2 cellular contexts compared by ENCODE assay signal in genomic region chr19:18140473-18140872, GRCh38.
TF ChIP-seq lines count a peak whose summit lies in the region.

No MANE protein-coding gene starts in this region.

TF ChIP-seq in HEK293, 187 proteins besides CTCF, POLR2A, EP300 and RAD21:
- no peak for TF ChIP-seq SP3 (tag by site-specific recombination; IDR thresholded peaks at IDR 0.05)
- peak; percentile 88 for TF ChIP-seq ZNF146 (tag by site-specific recombination; IDR thresholded peaks at IDR 0.05)

TF ChIP-seq in K562, 482 proteins besides CTCF, POLR2A, EP300 and RAD21:
- TF ChIP-seq GABPB2 (CRISPR knock-in tag; conservative IDR thresholded peaks at IDR 0.05) (no peak), CHCHD3 (CRISPR knock-in tag; IDR thresholded peaks at IDR 0.05) (no peak), ZNF146 (CRISPR knock-in tag; IDR thresholded peaks at IDR 0.05; ENCODE audit: unreplicated experiment) (peak; percentile 58)
